8 cellular contexts compared by ENCODE assay signal in genomic region chr1:211260161-211261107, GRCh38. TPM values are rescaled to one million over a fixed set of nuclear protein-coding genes. Genes with fewer than 3 reads are reported as not detected.
DNase-seq lines count a peak whose midpoint lies in the region; ATAC-seq and TF ChIP-seq lines count a peak whose summit lies in the region.

No MANE protein-coding gene starts in this region.

- DNase-seq in GM12864 (ENCODE audit: low read depth) = peak; percentile 29
- peak; percentile 87 for DNase-seq in NCI-H1092 treated with DMSO at 0.1 percent for 48 hours (lab: John Stamatoyannopoulos, UW)
- DNase-seq in T-helper 1 cell = peak; percentile 34 to 65 (median 51)
- peak; percentile 66 for DNase-seq in amniotic epithelial cell (ENCODE audit: low read depth)
- peak; percentile 84 for DNase-seq in left ventricle myocardium inferior
- peak; percentile 91 for DNase-seq in prostate gland (ENCODE audit: low spot score)
- DNase-seq in ureter (ENCODE audit: low spot score) = peak; percentile 85

- H3K4me3 ChIP-seq in GM12864 (ENCODE audit: low read depth, low read length) (peak overlapping the region; percentile 93), left ventricle myocardium inferior (peak overlapping the region; percentile 93), prostate gland (peak overlapping the region; percentile 97 to 98)

- H3K36me3 ChIP-seq in left ventricle myocardium inferior (peaks cover 18% of the 10 kb centered on the region), prostate gland (no peaks in the 10 kb centered on the region)

- WGBS in prostate gland = under 1% methylated on average over 47 of the region's 58 CpGs

- H3K27me3 ChIP-seq in left ventricle myocardium inferior (ENCODE audit: low read depth) = no peaks in the 10 kb centered on the region
- no peaks in the 10 kb centered on the region for H3K27me3 ChIP-seq in prostate gland (replicated peaks; ENCODE audit: insufficient read depth)

- H3K4me1 ChIP-seq in left ventricle myocardium inferior (peaks cover 53% of the 10 kb centered on the region), prostate gland (replicated peaks) (peaks cover 5% of the 10 kb centered on the region)

- TF ChIP-seq POLR2A in prostate gland (IDR thresholded peaks at IDR 0.05) = peak; percentile 62

- H3K9me3 ChIP-seq in left ventricle myocardium inferior (replicated peaks) (no peaks in the 10 kb centered on the region), prostate gland (no peaks in the 10 kb centered on the region)

- intact Hi-C loops in left ventricle myocardium inferior (cut with micrococcal nuclease) (no loop called here), prostate gland (cut with DNase I) (loop anchor here (10.0 kb wide), 1 partner anchor 124 kb away; no protein-coding TSS in a partner anchor)

- peak; percentile 29 for ATAC-seq in HG02588 (IDR thresholded peaks at IDR 0.05; ENCODE audit: unreplicated experiment)

- H3K27ac ChIP-seq in left ventricle myocardium inferior (replicated peaks) (peak overlapping the region; percentile 99), prostate gland (peak overlapping the region; percentile 99)

- TF ChIP-seq CTCF in GM12864 (IDR thresholded peaks at IDR 0.05; ENCODE audit: low read depth, low read length, missing control alignments) (no peak), left ventricle myocardium inferior (IDR thresholded peaks at IDR 0.05; ENCODE audit: borderline replicate concordance) (peak; percentile 11), prostate gland (IDR thresholded peaks at IDR 0.05) (peak in 1 of 4 experiments; percentile 11)

RNA-seq across cellular contexts. Expression of gene RCOR3, which starts 1.3 kb away (rescaled TPM):
- 48.3 TPM for total RNA-seq in left ventricle myocardium inferior
- total RNA-seq in prostate gland = 10 to 100 TPM; 56.4 to 78.3 TPM
- total RNA-seq in ureter = 104 TPM

Comparison
In these comparisons a context has a peak if more than half of its experiments do, and no peak if none do; other contexts are left out.
1. Peak in every context shown above with its lines: DNase-seq, ATAC-seq, H3K4me3 ChIP-seq and H3K27ac ChIP-seq.
2. DNase-seq: peak in every context shown above with its lines; median percentile 91 in prostate gland; 87 in NCI-H1092 treated with DMSO at 0.1 percent for 48 hours; 85 in ureter; 84 in left ventricle myocardium inferior; 66 in amniotic epithelial cell; 51 in T-helper 1 cell; 29 in GM12864.